In genomic region chr12:117968826-117969659, GRCh38 we compare ENCODE assay signal across 8 cellular contexts. TPM values are rescaled to one million over a fixed set of nuclear protein-coding genes. Genes with fewer than 3 reads are reported as not detected.
DNase-seq lines count a peak whose midpoint lies in the region; ATAC-seq and TF ChIP-seq lines count a peak whose summit lies in the region.

KSR2 (minus strand) TSS chr12:117968990; CDS start chr12:117968255, 735 bp downstream.

- ATAC-seq in activated CD4-positive, alpha-beta T cell treated with anti-CD3 and anti-CD28 coated beads for 36 hours = peak; percentile 88
- ATAC-seq in mucosa of descending colon = peak; percentile 91
- peak; percentile 86 to 87 for ATAC-seq in stimulated activated naive B cell treated with anti-CD40 and anti-IgM and Interleukin-4, amounts not matched to agents 10 μg/mL and 1 μg/mL and 100 μg/mL, for 72 hours (replicated peaks)
- ATAC-seq in GM18861 (IDR thresholded peaks at IDR 0.05; ENCODE audit: unreplicated experiment) = no peak

- intact Hi-C loops in activated CD4-positive, alpha-beta T cell treated with anti-CD3 and anti-CD28 coated beads for 36 hours (cut with DNase I, micrococcal nuclease) = loop anchor here (1.0 to 5.0 kb wide), 5 partner anchors 47 to 408 kb away; partner anchors contain the start of genes RFC5 (in 2 of the 2), SUDS3 (in 1 of the 2) and WSB2 (in 1 of the 2)
- intact Hi-C loops in mucosa of descending colon (cut with DNase I, micrococcal nuclease) = no loop called here

- H3K4me3 ChIP-seq in mucosa of descending colon = peak within 1 kb of the TSS; percentile 26

- H3K27me3 Mint-ChIP-seq in HFFc6 (ENCODE audit: insufficient read depth) = peaks cover 22% of the 10 kb centered on the region
- H3K27me3 Mint-ChIP-seq in activated CD4-positive, alpha-beta T cell treated with anti-CD3 and anti-CD28 coated beads for 36 hours = peaks cover 57% of the 10 kb centered on the region
- H3K27me3 Mint-ChIP-seq in stimulated activated naive B cell treated with anti-CD40 and anti-IgM and Interleukin-4, amounts not matched to agents 10 μg/mL and 1 μg/mL and 100 μg/mL, for 72 hours = peaks cover 66 to 68% of the 10 kb centered on the region in 2 donors

- no peaks in the 10 kb centered on the region for H3K4me1 ChIP-seq in ES-I3 (ENCODE audit: insufficient read depth, low read length)
- H3K4me1 ChIP-seq in mucosa of descending colon (ENCODE audit: low read depth) = peaks cover 2% of the 10 kb centered on the region

- DNase-seq in HFFc6 (no peak), NCI-H187 (lab: John Stamatoyannopoulos, UW) (peak; percentile 97 to 98), dermis blood vessel endothelial cell (peak; percentile 26), mucosa of descending colon (peak; percentile 86 to 88 (median 87))
- peak; percentile 81 for DNase-seq in activated CD4-positive, alpha-beta T cell treated with anti-CD3 and anti-CD28 coated beads for 36 hours
- DNase-seq in stimulated activated naive B cell treated with anti-CD40 and anti-IgM and Interleukin-4, amounts not matched to agents 10 μg/mL and 1 μg/mL and 100 μg/mL, for 72 hours = peak; percentile 65

- H3K4me3 Mint-ChIP-seq in HFFc6 = peak within 1 kb of the TSS; percentile 54
- H3K4me3 Mint-ChIP-seq in activated CD4-positive, alpha-beta T cell treated with anti-CD3 and anti-CD28 coated beads for 36 hours = peak within 1 kb of the TSS; percentile 74
- peak within 1 kb of the TSS; percentile 82 to 89 for H3K4me3 Mint-ChIP-seq in stimulated activated naive B cell treated with anti-CD40 and anti-IgM and Interleukin-4, amounts not matched to agents 10 μg/mL and 1 μg/mL and 100 μg/mL, for 72 hours

- H3K4me1 Mint-ChIP-seq in HFFc6 (ENCODE audit: low read depth) = no peaks in the 10 kb centered on the region
- H3K4me1 Mint-ChIP-seq in activated CD4-positive, alpha-beta T cell treated with anti-CD3 and anti-CD28 coated beads for 36 hours = peaks cover 9% of the 10 kb centered on the region
- peaks cover 10 to 24% of the 10 kb centered on the region in 2 donors for H3K4me1 Mint-ChIP-seq in stimulated activated naive B cell treated with anti-CD40 and anti-IgM and Interleukin-4, amounts not matched to agents 10 μg/mL and 1 μg/mL and 100 μg/mL, for 72 hours

- H3K27ac Mint-ChIP-seq in HFFc6 = no peak within 1 kb of the TSS
- H3K27ac Mint-ChIP-seq in activated CD4-positive, alpha-beta T cell treated with anti-CD3 and anti-CD28 coated beads for 36 hours = peak within 1 kb of the TSS; percentile 26
- peak within 1 kb of the TSS; percentile 48 for H3K27ac Mint-ChIP-seq in stimulated activated naive B cell treated with anti-CD40 and anti-IgM and Interleukin-4, amounts not matched to agents 10 μg/mL and 1 μg/mL and 100 μg/mL, for 72 hours

- H3K36me3 Mint-ChIP-seq in HFFc6 (ENCODE audit: low read depth) = 0 out of 2 replicates have a peak, but pooled peaks cover 3% of the 10 kb centered on the region
- peaks cover 2% of the 10 kb centered on the region for H3K36me3 Mint-ChIP-seq in activated CD4-positive, alpha-beta T cell treated with anti-CD3 and anti-CD28 coated beads for 36 hours (ENCODE audit: low read depth)
- H3K36me3 Mint-ChIP-seq in stimulated activated naive B cell treated with anti-CD40 and anti-IgM and Interleukin-4, amounts not matched to agents 10 μg/mL and 1 μg/mL and 100 μg/mL, for 72 hours = peaks cover 3 to 8% of the 10 kb centered on the region in 2 donors

- CTCF ChIA-PET in activated CD4-positive, alpha-beta T cell treated with anti-CD3 and anti-CD28 coated beads for 36 hours (lab: Charles Lee) = interaction anchor here (0.6 to 1.3 kb wide), 3 partner anchors 15 to 96 kb away, joined by 3 to 4 read pairs (median 3); no protein-coding TSS in a partner anchor

- no peak for TF ChIP-seq CTCF in HFFc6 (IDR thresholded peaks at IDR 0.05)
- TF ChIP-seq CTCF in mucosa of descending colon (IDR thresholded peaks at IDR 0.05) = no peak

- peak within 1 kb of the TSS; percentile 69 for H3K9ac ChIP-seq in ES-I3 (ENCODE audit: low read depth, low read length)

- POLR2A ChIA-PET in activated CD4-positive, alpha-beta T cell treated with anti-CD3 and anti-CD28 coated beads for 36 hours (lab: Charles Lee) = interaction anchor here (0.7 kb wide), 1 partner anchor 67 kb away, joined by 3 read pairs; no protein-coding TSS in a partner anchor

- H3K9me3 Mint-ChIP-seq in HFFc6 = peaks cover 13% of the 10 kb centered on the region
- H3K9me3 Mint-ChIP-seq in activated CD4-positive, alpha-beta T cell treated with anti-CD3 and anti-CD28 coated beads for 36 hours (ENCODE audit: low read depth) = peaks cover 10% of the 10 kb centered on the region
- peaks cover 11 to 13% of the 10 kb centered on the region in 2 donors for H3K9me3 Mint-ChIP-seq in stimulated activated naive B cell treated with anti-CD40 and anti-IgM and Interleukin-4, amounts not matched to agents 10 μg/mL and 1 μg/mL and 100 μg/mL, for 72 hours

- H3K36me3 ChIP-seq in ES-I3 (ENCODE audit: insufficient read depth, low read length) (no peaks in the 10 kb centered on the region), mucosa of descending colon (ENCODE audit: low read depth) (no peaks in the 10 kb centered on the region)

- H3K9me3 ChIP-seq in ES-I3 (ENCODE audit: control insufficient read depth, insufficient read depth, low read length) = no peaks in the 10 kb centered on the region
- peaks cover 5% of the 10 kb centered on the region for H3K9me3 ChIP-seq in mucosa of descending colon

RNA-seq across cellular contexts. Expression of gene KSR2, which starts in this region (rescaled TPM):
- total RNA-seq in HFFc6 (2021; fragmentation: NEBNext Ultra II Directional; extraction: Animal tissue kit (Norgen Biotek cat#: 25700)) = under 1 TPM in 4 of 6 experiments, not detected in 2; 0.09 to 0.22 (median 0.12) TPM
- total RNA-seq in activated CD4-positive, alpha-beta T cell treated with anti-CD3 and anti-CD28 coated beads for 36 hours = under 1 TPM; 0.14 to 0.16 TPM
- total RNA-seq in dermis blood vessel endothelial cell (under 0.01 and 0.60 TPM in 2 replicates), mucosa of descending colon (1 to 10 TPM; 1.4 to 2.8 (median 2.5) TPM)

Comparison
In these comparisons a context has a peak if more than half of its experiments do, and no peak if none do; other contexts are left out.
1. Peak in DNase-seq and ATAC-seq in activated CD4-positive, alpha-beta T cell treated with anti-CD3 and anti-CD28 coated beads for 36 hours; RNA of the gene not detected or under 1 TPM.
2. Peak in DNase-seq in dermis blood vessel endothelial cell; RNA of the gene not detected or under 1 TPM.
3. intact Hi-C loops: an anchor here in activated CD4-positive, alpha-beta T cell treated with anti-CD3 and anti-CD28 coated beads for 36 hours (1.0 to 5.0 kb wide); none called in mucosa of descending colon.